In the genomic region with DNA sequence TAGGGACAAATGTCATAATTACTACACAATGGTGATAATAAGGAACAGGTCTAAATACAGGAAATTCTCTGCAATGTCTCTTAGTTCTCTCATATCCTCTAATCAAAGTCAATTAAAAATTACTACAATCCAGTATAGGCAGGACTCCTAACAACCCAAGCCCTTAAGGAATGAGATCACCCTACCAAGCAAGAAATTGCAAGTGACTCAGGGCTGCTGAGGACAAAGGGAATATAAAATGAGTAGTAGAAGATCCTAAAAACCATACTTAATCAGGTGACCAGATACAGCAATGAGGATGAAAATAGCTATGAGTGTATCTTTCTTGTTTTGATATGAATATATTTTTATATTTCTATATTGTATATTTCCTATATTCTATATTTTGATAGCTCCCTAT, we compare ENCODE assay signal across 19 cellular contexts.
"Had no signal": no experiment of that assay in that cellular context is flagged by ENCODE, and none has a peak within 500 bp of the region (broad histone marks: within the 10 kb centered on the region; RNA-seq: fewer than 3 reads in every experiment).

No MANE protein-coding gene starts in this region.

- H3K36me3 ChIP-seq: colonic mucosa, esophagus muscularis mucosa, gastrocnemius medialis, heart right ventricle, left lung, lower lobe of right lung had no signal

- H3K27ac ChIP-seq: colonic mucosa, esophagus muscularis mucosa, gastrocnemius medialis, heart right ventricle, left lung, lower lobe of right lung had no signal

- H3K9me3 ChIP-seq: colonic mucosa, esophagus muscularis mucosa, gastrocnemius medialis, left lung, lower lobe of right lung had no signal

- H3K27me3 ChIP-seq: colonic mucosa, esophagus muscularis mucosa, gastrocnemius medialis, heart right ventricle, left lung had no signal

- DNase-seq: colonic mucosa; cortex of kidney; effector CD8-positive, alpha-beta T cell; effector memory CD8-positive, alpha-beta T cell; endodermal cell; foreskin melanocyte; gastrocnemius medialis; glutamatergic neuron; head of caudate nucleus; heart right ventricle; hippocampal formation; left cardiac atrium; left lung; left ventricle myocardium superior; lower lobe of right lung; mesendoderm; midbrain; naive thymus-derived CD4-positive, alpha-beta T cell had no signal

- H3K4me1 ChIP-seq: colonic mucosa, esophagus muscularis mucosa, gastrocnemius medialis, heart right ventricle, left lung, lower lobe of right lung had no signal

- H3K4me3 ChIP-seq: colonic mucosa, esophagus muscularis mucosa, gastrocnemius medialis, heart right ventricle, left lung, lower lobe of right lung had no signal
